Comparison of ENCODE assay signal across 14 cellular contexts in genomic region chr17:694239-694638, GRCh38. TPM values are rescaled to one million over a fixed set of nuclear protein-coding genes. Genes with fewer than 3 reads are reported as not detected.
A peak's percentile ranks its signal among the peaks of the same experiment; 100 is the strongest.
DNase-seq lines count a peak whose midpoint lies in the region; ATAC-seq, FAIRE-seq and TF ChIP-seq lines count a peak whose summit lies in the region.
"Had no signal": no experiment of that assay in that cellular context is flagged by ENCODE, and none has a peak within 500 bp of the region (broad histone marks: within the 10 kb centered on the region; RNA-seq: fewer than 3 reads in every experiment).

No MANE protein-coding gene starts in this region.

- H3K9ac ChIP-seq in PC-3 (ENCODE audit: low read length) (no peak overlapping the region), endothelial cell of umbilical vein (replicated peaks; ENCODE audit: extremely low read depth, insufficient read depth, low read length) (peak overlapping the region; percentile 62)

- H3K9me3 ChIP-seq in PC-3 (ENCODE audit: low read length) (no peaks in the 10 kb centered on the region), endothelial cell of umbilical vein (replicated peaks; ENCODE audit: control insufficient read depth, insufficient read depth, low read length) (no peaks in the 10 kb centered on the region), muscle layer of duodenum (ENCODE audit: control insufficient read depth in 1 of 2, low read length in 2 of 2) (no peaks in the 10 kb centered on the region), OCI-LY7 (ENCODE audit: low read length) (no peaks in the 10 kb centered on the region)
- H3K9me3 ChIP-seq: heart right ventricle had no signal

- no peak for TF ChIP-seq CTCF in AG10803 (conservative IDR thresholded peaks at IDR 0.05; ENCODE audit: low read length)
- TF ChIP-seq CTCF in PC-3 (conservative IDR thresholded peaks at IDR 0.05; ENCODE audit: low read depth, low read length), result no peak
- TF ChIP-seq CTCF in endothelial cell of umbilical vein (IDR thresholded peaks at IDR 0.05; ENCODE audit: extremely low read depth in 1 of 2, insufficient read depth in 1 of 2, low read depth in 1 of 2, low read length in 2 of 2), result no peak
- no peak for TF ChIP-seq CTCF in OCI-LY7 (conservative IDR thresholded peaks at IDR 0.05; ENCODE audit: low read length)

- no peaks in the 10 kb centered on the region for H3K9me2 ChIP-seq in PC-3 (replicated peaks; ENCODE audit: low read length)
- H3K9me2 ChIP-seq in OCI-LY7 (ENCODE audit: insufficient read depth, low read length), result no peaks in the 10 kb centered on the region

- H3K9me1 ChIP-seq in endothelial cell of umbilical vein (replicated peaks; ENCODE audit: control insufficient read depth, extremely low read depth, insufficient read depth, low read length), result no peaks in the 10 kb centered on the region

- H3K27ac ChIP-seq in PC-3 (ENCODE audit: low read length) (peak overlapping the region; percentile 87), endothelial cell of umbilical vein (ENCODE audit: insufficient read depth, low read depth, low read length) (peak overlapping the region; percentile 95), muscle layer of duodenum (ENCODE audit: low read length) (peak overlapping the region; percentile 27), OCI-LY7 (ENCODE audit: low read depth, low read length, poor library complexity, severe bottlenecking) (no peak overlapping the region)
- H3K27ac ChIP-seq: heart right ventricle had no signal

- peaks cover 4% of the 10 kb centered on the region for H3F3A ChIP-seq in PC-3 (ENCODE audit: low read length, unreplicated experiment)

- H3K4me2 ChIP-seq in PC-3 (ENCODE audit: low read length) (peak overlapping the region; percentile 90), endothelial cell of umbilical vein (ENCODE audit: insufficient read depth, low read length) (peak overlapping the region; percentile 78), OCI-LY7 (ENCODE audit: low read length) (no peak overlapping the region)

- dilution Hi-C loops in endothelial cell of umbilical vein (cut with MboI; ENCODE audit: extremely low pct_ligation_motif_present, low sequenced_read_pairs), result loop anchor here (10.0 kb wide), 1 partner anchor 89 kb away; no protein-coding TSS in a partner anchor

- H3K79me2 ChIP-seq in PC-3 (ENCODE audit: low read length) (peaks cover 19% of the 10 kb centered on the region), endothelial cell of umbilical vein (ENCODE audit: control insufficient read depth, insufficient read depth, low read length) (no peaks in the 10 kb centered on the region), OCI-LY7 (ENCODE audit: insufficient read depth, low read depth, low read length) (no peaks in the 10 kb centered on the region)

- no peaks in the 10 kb centered on the region for H3K27me3 ChIP-seq in PC-3 (ENCODE audit: low read length)
- H3K27me3 ChIP-seq in endothelial cell of umbilical vein (ENCODE audit: control insufficient read depth in 2 of 2, insufficient read depth in 2 of 2, low read length in 2 of 2), result no peaks in the 10 kb centered on the region
- H3K27me3 ChIP-seq in muscle layer of duodenum (ENCODE audit: low read depth, low read length), result no peaks in the 10 kb centered on the region
- H3K27me3 ChIP-seq: heart right ventricle had no signal

- POLR2A ChIA-PET in PC-3 (lab: Charles Lee; ENCODE audit: unreplicated experiment) (no interaction called here), endothelial cell of umbilical vein (lab: Charles Lee) (no interaction called here), OCI-LY7 (lab: Charles Lee) (no interaction called here)

- DNase-seq in AG10803 (ENCODE audit: low read depth) (peak; percentile 99), PC-3 (peak; percentile 95), endothelial cell of umbilical vein (ENCODE audit: low read depth, low spot score) (peak; percentile 78), activated gamma-delta T cell (lab: John Stamatoyannopoulos, UW) (no peak), MV-4-11 (lab: John Stamatoyannopoulos, UW) (no peak), OCI-LY7 (ENCODE audit: low spot score) (no peak)
- DNase-seq: activated CD4-positive, alpha-beta T cell treated with anti-CD3 and anti-CD28 coated beads, Interleukin-2, amount 50 U/mL, for 48 hours; amygdala; COR-L47; heart right ventricle; NCI-H1694 treated with DMSO at 0.1 percent for 48 hours; SHP77 treated with DMSO at 0.1 percent for 48 hours had no signal

- CTCF ChIA-PET in PC-3 (lab: Charles Lee), result no interaction called here
- CTCF ChIA-PET in endothelial cell of umbilical vein (lab: Charles Lee), result interaction anchor here (0.7 to 16.0 kb wide), 2 partner anchors 11 to 283 kb away, joined by 3 to 762 read pairs; a partner anchor contains a TSS
- CTCF ChIA-PET in OCI-LY7 (lab: Charles Lee; ENCODE audit: unreplicated experiment), result no interaction called here

- TF ChIP-seq POLR2A in endothelial cell of umbilical vein (IDR thresholded peaks at IDR 0.05; ENCODE audit: low read depth, low read length), result no peak

- no peak overlapping the region for H3K4me3 ChIP-seq in AG10803 (ENCODE audit: low read length)
- peak overlapping the region; percentile 57; the same call in 1 of the 2 replicates for H3K4me3 ChIP-seq in PC-3 (ENCODE audit: low read length)
- H3K4me3 ChIP-seq in endothelial cell of umbilical vein (replicated peaks in 1 of 3; ENCODE audit: insufficient read depth in 1 of 3, low read depth in 1 of 3, low read length in 3 of 3), result peak overlapping the region in 1 of 3 experiments; percentile 20
- H3K4me3 ChIP-seq in muscle layer of duodenum (ENCODE audit: low read depth in 1 of 2, low read length in 2 of 2), result no peak overlapping the region
- H3K4me3 ChIP-seq in OCI-LY7 (ENCODE audit: low read depth, low read length, poor library complexity, severe bottlenecking), result no peak overlapping the region
- H3K4me3 ChIP-seq: heart right ventricle had no signal

- H4K20me1 ChIP-seq in PC-3 (ENCODE audit: low read length) (no peaks in the 10 kb centered on the region), endothelial cell of umbilical vein (replicated peaks; ENCODE audit: control insufficient read depth, extremely low read depth, insufficient read depth, low read length) (no peaks in the 10 kb centered on the region), OCI-LY7 (ENCODE audit: insufficient read depth, low read length) (no peaks in the 10 kb centered on the region)

- peak; percentile 94 for ATAC-seq in PC-3
- ATAC-seq in GM19397 (IDR thresholded peaks at IDR 0.05; ENCODE audit: unreplicated experiment), result no peak
- ATAC-seq: heart right ventricle had no signal

- BruUV-seq in PC-3 (replicated peaks; lab: Mats Ljungman, UMichigan) (no TSS peak), endothelial cell of umbilical vein (replicated peaks; lab: Mats Ljungman, UMichigan) (no TSS peak), OCI-LY7 (replicated peaks; lab: Mats Ljungman, UMichigan) (no TSS peak)

- H3K4me1 ChIP-seq in PC-3 (ENCODE audit: insufficient read depth, low read length) (peaks cover 51% of the 10 kb centered on the region), endothelial cell of umbilical vein (ENCODE audit: control insufficient read depth, extremely low read depth, insufficient read depth, low read length) (peaks cover 29% of the 10 kb centered on the region), muscle layer of duodenum (ENCODE audit: control insufficient read depth in 1 of 2, insufficient read depth in 2 of 2, low read length in 2 of 2) (peaks cover 0 to under 1% of the 10 kb centered on the region in 2 donors), OCI-LY7 (ENCODE audit: insufficient read depth, low read length, poor library complexity, severe bottlenecking) (no peaks in the 10 kb centered on the region)

- FAIRE-seq in endothelial cell of umbilical vein (lab: Jason Lieb, UNC), result peak; percentile 80

- H2AFZ ChIP-seq in PC-3 (ENCODE audit: low read length), result no peak overlapping the region
- H2AFZ ChIP-seq in endothelial cell of umbilical vein (ENCODE audit: low read depth, low read length), result no peak overlapping the region
- no peak overlapping the region for H2AFZ ChIP-seq in OCI-LY7 (ENCODE audit: low read length)

- H3K36me3 ChIP-seq in PC-3 (ENCODE audit: low read depth, low read length) (peaks cover 32% of the 10 kb centered on the region), endothelial cell of umbilical vein (ENCODE audit: control insufficient read depth in 2 of 2, extremely low read depth in 1 of 2, insufficient read depth in 2 of 2, low read length in 2 of 2) (peaks cover 12 to 14% of the 10 kb centered on the region in 2 experiments), muscle layer of duodenum (ENCODE audit: control insufficient read depth in 1 of 2, insufficient read depth in 2 of 2, low read length in 2 of 2) (peaks cover 22 to 43% of the 10 kb centered on the region in 2 donors), OCI-LY7 (ENCODE audit: insufficient read depth, low read length) (peaks cover 68% of the 10 kb centered on the region)

- intact Hi-C loops in PC-3 (cut with micrococcal nuclease) (no loop called here), endothelial cell of umbilical vein (cut with micrococcal nuclease) (loop anchor here (1.0 kb wide), 1 partner anchor 132 kb away; no protein-coding TSS in a partner anchor), OCI-LY7 (cut with micrococcal nuclease; ENCODE audit: unreplicated experiment) (loop anchor here (10.0 kb wide), 1 partner anchor 299 kb away; no protein-coding TSS in a partner anchor)

RNA-seq across cellular contexts. Expression of gene VPS53, which starts 20.4 kb away (rescaled TPM):
- total RNA-seq in PC-3 (2014; rRNA removed) (14.5 and 21.9 TPM in 2 replicates), endothelial cell of umbilical vein (77.1 and 91.2 TPM in 2 replicates), OCI-LY7 (2022) (59.7 and 69.7 TPM in 2 replicates)
- polyA plus RNA-seq in endothelial cell of umbilical vein, result 16.0 and 17.9 TPM in 2 replicates
- 17.0 and 19.1 TPM in 2 replicates for polyA plus RNA-seq in endothelial cell of umbilical vein (2011; cell fraction: cytosol; rRNA removed)
- polyA plus RNA-seq in endothelial cell of umbilical vein (2011; cell fraction: nucleus; rRNA removed), result 33.4 and 38.1 TPM in 2 replicates
- 35.7 and 44.5 TPM in 2 replicates for polyA plus RNA-seq in endothelial cell of umbilical vein (2012)
- 118 and 175 TPM in 2 replicates for polyA minus RNA-seq in endothelial cell of umbilical vein
- 33.6 TPM for polyA minus RNA-seq in endothelial cell of umbilical vein (2011; cell fraction: cytosol; rRNA and poly(A)+ RNA removed)
- polyA minus RNA-seq in endothelial cell of umbilical vein (2011; cell fraction: nucleus; rRNA and poly(A)+ RNA removed), result 57.5 and 74.1 TPM in 2 replicates
- 12.5 and 12.6 TPM in 2 replicates for total RNA-seq in OCI-LY7 (2014; rRNA removed; shearing (Covaris generic))

RNA-seq across cellular contexts. Expression of gene TLCD3A, which starts 38.2 kb away (rescaled TPM):
- total RNA-seq in PC-3 (2014; rRNA removed), result 10.0 and 13.9 TPM in 2 replicates
- 29.8 and 36.6 TPM in 2 replicates for total RNA-seq in endothelial cell of umbilical vein
- polyA plus RNA-seq in endothelial cell of umbilical vein, result 54.1 and 65.5 TPM in 2 replicates
- 37.9 and 41.5 TPM in 2 replicates for polyA plus RNA-seq in endothelial cell of umbilical vein (2011; cell fraction: cytosol; rRNA removed)
- 22.2 and 22.6 TPM in 2 replicates for polyA plus RNA-seq in endothelial cell of umbilical vein (2011; cell fraction: nucleus; rRNA removed)
- 31.8 and 34.3 TPM in 2 replicates for polyA plus RNA-seq in endothelial cell of umbilical vein (2012)
- polyA minus RNA-seq in endothelial cell of umbilical vein, result 51.1 and 65.3 TPM in 2 replicates
- 26.2 TPM for polyA minus RNA-seq in endothelial cell of umbilical vein (2011; cell fraction: cytosol; rRNA and poly(A)+ RNA removed)
- polyA minus RNA-seq in endothelial cell of umbilical vein (2011; cell fraction: nucleus; rRNA and poly(A)+ RNA removed), result 9.3 and 9.6 TPM in 2 replicates
- total RNA-seq in OCI-LY7 (2014; rRNA removed; shearing (Covaris generic)), result 4.0 and 8.3 TPM in 2 replicates
- total RNA-seq in OCI-LY7 (2022), result 8.1 and 11.7 TPM in 2 replicates

RNA-seq across cellular contexts. Expression of gene GEMIN4, which starts 57.8 kb away (rescaled TPM):
- 24.6 and 25.0 TPM in 2 replicates for total RNA-seq in PC-3 (2014; rRNA removed)
- 29.1 and 29.9 TPM in 2 replicates for total RNA-seq in endothelial cell of umbilical vein
- polyA plus RNA-seq in endothelial cell of umbilical vein, result 23.5 and 24.1 TPM in 2 replicates
- polyA plus RNA-seq in endothelial cell of umbilical vein (2011; cell fraction: cytosol; rRNA removed), result 18.3 and 21.2 TPM in 2 replicates
- 40.6 and 48.3 TPM in 2 replicates for polyA plus RNA-seq in endothelial cell of umbilical vein (2011; cell fraction: nucleus; rRNA removed)
- 18.0 and 20.9 TPM in 2 replicates for polyA plus RNA-seq in endothelial cell of umbilical vein (2012)
- 22.0 and 31.9 TPM in 2 replicates for polyA minus RNA-seq in endothelial cell of umbilical vein
- polyA minus RNA-seq in endothelial cell of umbilical vein (2011; cell fraction: cytosol; rRNA and poly(A)+ RNA removed), result 26.8 TPM
- polyA minus RNA-seq in endothelial cell of umbilical vein (2011; cell fraction: nucleus; rRNA and poly(A)+ RNA removed), result 13.8 and 18.1 TPM in 2 replicates
- total RNA-seq in OCI-LY7 (2014; rRNA removed; shearing (Covaris generic)), result 36.3 and 40.2 TPM in 2 replicates
- 53.6 and 56.1 TPM in 2 replicates for total RNA-seq in OCI-LY7 (2022)

Comparison
In these comparisons a context has a peak if more than half of its experiments do, and no peak if none do; other contexts are left out.
1. DNase-seq: peak in AG10803 (single experiment), PC-3 (single experiment) and endothelial cell of umbilical vein (single experiment); none in activated gamma-delta T cell (single experiment), MV-4-11 (single experiment) and OCI-LY7 (single experiment).